8 cellular contexts compared by ENCODE assay signal in genomic region chr2:191246820-191247380, GRCh38. TPM values are rescaled to one million over a fixed set of nuclear protein-coding genes. Genes with fewer than 3 reads are reported as not detected.
DNase-seq lines count a peak whose midpoint lies in the region; ATAC-seq, FAIRE-seq and TF ChIP-seq lines count a peak whose summit lies in the region.

No MANE protein-coding gene starts in this region.

- H3K18ac ChIP-seq in neuronal stem cell (ENCODE audit: low read length): no peak overlapping the region

- H4K91ac ChIP-seq in neuronal stem cell (ENCODE audit: low read depth, low read length, poor library complexity): no peak overlapping the region

- POLR2A ChIA-PET in CD8-positive, alpha-beta T cell (lab: Charles Lee): no interaction called here
- POLR2A ChIA-PET in RWPE1 (lab: Yijun Ruan, JAX; ENCODE audit: low non-redundant PET): no interaction called here

- H3K36me3 ChIP-seq in CD8-positive, alpha-beta T cell (ENCODE audit: insufficient read depth, low read length): no peaks in the 10 kb centered on the region
- peaks cover 0 to 13% of the 10 kb centered on the region in 2 donors for H3K36me3 ChIP-seq in neuronal stem cell (replicated peaks in 1 of 2; ENCODE audit: control insufficient read depth in 2 of 2, insufficient read depth in 2 of 2, low read length in 2 of 2)

- ATAC-seq in CD8-positive, alpha-beta T cell: no peak
- no peak for ATAC-seq in GM18519 (IDR thresholded peaks at IDR 0.05; ENCODE audit: low FRiP score, unreplicated experiment)
- ATAC-seq in GM21786 (IDR thresholded peaks at IDR 0.05; ENCODE audit: unreplicated experiment): no peak

- no peaks in the 10 kb centered on the region for H3K36me3 Mint-ChIP-seq in CD8-positive, alpha-beta T cell

- H3K14ac ChIP-seq in neuronal stem cell (ENCODE audit: low read length): no peak overlapping the region

- peaks cover 10% of the 10 kb centered on the region for H3K27me3 Mint-ChIP-seq in CD8-positive, alpha-beta T cell (ENCODE audit: low read depth)

- DNase-seq in CD8-positive, alpha-beta T cell: no peak
- DNase-seq in RWPE1 (ENCODE audit: low spot score) (no peak), fibroblast of mammary gland (ENCODE audit: low read depth) (no peak), neuronal stem cell (ENCODE audit: low spot score) (no peak), urothelium cell line (ENCODE audit: low spot score) (no peak)
- DNase-seq in central memory CD4-positive, alpha-beta T cell: no peak

- peaks cover 6% of the 10 kb centered on the region for H3K4me1 Mint-ChIP-seq in CD8-positive, alpha-beta T cell (ENCODE audit: low read depth)

- H3K4me3 Mint-ChIP-seq in CD8-positive, alpha-beta T cell: peak overlapping the region; percentile 0

- H2BK120ac ChIP-seq in neuronal stem cell (ENCODE audit: low read depth, low read length): no peak overlapping the region

- H2BK5ac ChIP-seq in neuronal stem cell (ENCODE audit: low read length): no peak overlapping the region

- H3K4me3 ChIP-seq in CD8-positive, alpha-beta T cell (ENCODE audit: low read depth, low read length): no peak overlapping the region
- H3K4me3 ChIP-seq in fibroblast of mammary gland (ENCODE audit: control insufficient read depth, low read depth, low read length) (peak overlapping the region; percentile 83), neuronal stem cell (ENCODE audit: low read length in 2 of 2) (peak overlapping the region; percentile 19 to 98)

- peak overlapping the region; percentile 98 for H2AFZ ChIP-seq in neuronal stem cell (ENCODE audit: low read length)

- H3K4me2 ChIP-seq in neuronal stem cell (ENCODE audit: insufficient read depth, low read length, poor library complexity, severe bottlenecking): peak overlapping the region; percentile 30

- no peak overlapping the region for H4K8ac ChIP-seq in neuronal stem cell (ENCODE audit: low read depth, low read length)

- no peaks in the 10 kb centered on the region for H3K79me1 ChIP-seq in neuronal stem cell (ENCODE audit: low read depth, low read length)

- no peak overlapping the region for H3K4ac ChIP-seq in neuronal stem cell (ENCODE audit: low read length)

- no CpG with 5 or more reads among the region's 6 CpGs for WGBS in neuronal stem cell (ENCODE audit: extremely low coverage in 2 of 2, insufficient read length in 2 of 2, insufficient replicate concordance in 1 of 2), 2 donors

- no peak for TF ChIP-seq CTCF in CD8-positive, alpha-beta T cell (IDR thresholded peaks at IDR 0.05)
- TF ChIP-seq CTCF in RWPE1 (conservative IDR thresholded peaks at IDR 0.05; ENCODE audit: low read depth): no peak
- TF ChIP-seq CTCF in fibroblast of mammary gland (conservative IDR thresholded peaks at IDR 0.05; ENCODE audit: control insufficient read depth, insufficient read depth, low read depth, low read length): no peak

- CTCF ChIA-PET in CD8-positive, alpha-beta T cell (lab: Charles Lee): interaction anchor here (0.7 to 1.0 kb wide), 2 partner anchors 92 to 1443 kb away, joined by 3 read pairs; no protein-coding TSS in a partner anchor
- CTCF ChIA-PET in RWPE1 (lab: Yijun Ruan, JAX): interaction anchor here (0.8 to 1.2 kb wide), 2 partner anchors 23 to 255 kb away, joined by 3 to 6 read pairs; no protein-coding TSS in a partner anchor

- FAIRE-seq in urothelium cell line (lab: Jason Lieb, UNC): no peak

- no peaks in the 10 kb centered on the region for H3K9me3 ChIP-seq in CD8-positive, alpha-beta T cell (ENCODE audit: low read length)
- H3K9me3 ChIP-seq in neuronal stem cell (replicated peaks in 1 of 2; ENCODE audit: control insufficient read depth in 2 of 2, insufficient read depth in 1 of 2, low read depth in 1 of 2, low read length in 2 of 2): peaks cover 0 to 4% of the 10 kb centered on the region in 2 donors

- H3K27ac Mint-ChIP-seq in CD8-positive, alpha-beta T cell: no peak overlapping the region

- peaks cover 4% of the 10 kb centered on the region for H3K9me3 Mint-ChIP-seq in CD8-positive, alpha-beta T cell

- H3K23ac ChIP-seq in neuronal stem cell (ENCODE audit: low read depth, low read length, poor library complexity): no peak overlapping the region

- no peak overlapping the region for H3K27ac ChIP-seq in CD8-positive, alpha-beta T cell (ENCODE audit: low read depth, low read length)
- H3K27ac ChIP-seq in RWPE1 (peak overlapping the region; percentile 70), neuronal stem cell (replicated peaks; ENCODE audit: low read length) (no peak overlapping the region)

- intact Hi-C loops in CD8-positive, alpha-beta T cell (cut with DNase I, micrococcal nuclease): loop anchor here in 1 of 2 experiments (5.0 kb wide), 2 partner anchors 55 to 80 kb away; no protein-coding TSS in a partner anchor

- H2AK5ac ChIP-seq in neuronal stem cell (ENCODE audit: low read depth, low read length): no peak overlapping the region

- H3K9ac ChIP-seq in neuronal stem cell (ENCODE audit: low read depth, low read length, poor library complexity): no peak overlapping the region

- H3K27me3 ChIP-seq in CD8-positive, alpha-beta T cell (ENCODE audit: insufficient read depth, low read length): no peaks in the 10 kb centered on the region
- H3K27me3 ChIP-seq in neuronal stem cell (ENCODE audit: control insufficient read depth in 3 of 3, insufficient read depth in 3 of 3, low read depth in 1 of 3, low read length in 3 of 3): peaks cover 0 to 2% (median 0%) of the 10 kb centered on the region in 3 experiments

- H2BK12ac ChIP-seq in neuronal stem cell (ENCODE audit: low read length): no peak overlapping the region

- H2BK15ac ChIP-seq in neuronal stem cell (ENCODE audit: low read length): no peak overlapping the region

- H3K4me1 ChIP-seq in CD8-positive, alpha-beta T cell (ENCODE audit: insufficient read depth, low read length): peaks cover 8% of the 10 kb centered on the region
- peaks cover 25 to 28% of the 10 kb centered on the region in 2 donors for H3K4me1 ChIP-seq in neuronal stem cell (ENCODE audit: control insufficient read depth in 2 of 2, insufficient read depth in 1 of 2, low read depth in 1 of 2, low read length in 2 of 2)

RNA-seq across cellular contexts. Expression of gene MYO1B, which starts 1.7 kb away (rescaled TPM):
- total RNA-seq in CD8-positive, alpha-beta T cell: under 1 TPM; 0.38 to 1.00 TPM
- 29.8 TPM for polyA plus RNA-seq in neuronal stem cell (2013, experiment 1 of 2)
- polyA plus RNA-seq in neuronal stem cell (2013, experiment 2 of 2): 29.7 TPM
